In the genomic region with DNA sequence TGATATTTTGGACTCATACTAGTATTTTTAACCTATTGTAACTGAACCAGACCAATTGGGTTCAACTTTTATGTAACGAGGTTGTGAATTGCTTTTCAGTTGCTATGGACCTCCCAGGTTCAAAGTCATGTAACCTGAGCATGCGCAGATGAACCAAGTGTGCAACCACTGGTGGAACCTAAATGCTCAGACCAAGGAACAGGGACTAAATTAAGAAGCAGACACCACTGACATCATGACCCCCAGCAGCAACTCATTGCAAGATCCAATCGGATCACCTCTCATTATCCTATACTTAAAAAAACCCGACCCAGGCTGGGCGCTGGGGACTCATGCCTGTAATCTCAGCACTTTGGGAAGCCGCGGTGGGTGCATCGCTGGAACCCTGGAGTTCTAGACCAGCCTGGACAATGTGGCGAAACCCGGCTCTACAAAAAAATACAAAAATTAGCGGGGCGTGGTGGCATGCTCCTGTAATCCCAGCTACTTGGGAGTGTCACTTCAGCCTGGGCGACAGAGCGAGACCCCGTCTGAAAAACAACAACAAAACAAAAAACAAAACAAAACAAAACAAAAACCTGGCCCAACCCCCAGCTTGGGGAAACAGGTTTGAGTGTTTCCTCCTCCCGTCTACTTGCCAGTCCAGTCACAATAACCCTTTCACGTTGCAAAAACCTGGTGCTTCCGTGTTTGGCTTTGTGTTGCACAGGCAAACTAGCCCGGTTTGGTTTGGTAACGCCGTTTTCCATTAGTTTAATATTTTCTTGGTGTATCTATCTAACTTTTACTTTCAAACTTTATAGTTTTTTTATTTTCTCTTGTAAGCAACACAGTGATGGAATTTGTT, we compare ENCODE assay signal across 23 cellular contexts. TPM values are rescaled to one million over a fixed set of nuclear protein-coding genes. Genes with fewer than 3 reads are reported as not detected.
A peak's percentile ranks its signal among the peaks of the same experiment; 100 is the strongest.
DNase-seq lines count a peak whose midpoint lies in the region; ATAC-seq and TF ChIP-seq lines count a peak whose summit lies in the region.
"Had no signal": no experiment of that assay in that cellular context is flagged by ENCODE, and none has a peak within 500 bp of the region (broad histone marks: within the 10 kb centered on the region; RNA-seq: fewer than 3 reads in every experiment).

No MANE protein-coding gene starts in this region.

- H3F3A ChIP-seq in neural progenitor cell (ENCODE audit: low read depth) (no peaks in the 10 kb centered on the region), PC-3 (ENCODE audit: low read length, unreplicated experiment) (no peaks in the 10 kb centered on the region)

- H4K20me1 ChIP-seq in neural progenitor cell (ENCODE audit: low read depth), result no peaks in the 10 kb centered on the region
- H4K20me1 ChIP-seq in PC-3 (ENCODE audit: low read length), result no peaks in the 10 kb centered on the region

- H3K27me3 ChIP-seq in neural progenitor cell, result no peaks in the 10 kb centered on the region
- H3K27me3 ChIP-seq in PC-3 (ENCODE audit: low read length), result peaks cover 28% of the 10 kb centered on the region
- H3K27me3 ChIP-seq: ascending aorta had no signal

- H2AFZ ChIP-seq in neural progenitor cell (replicated peaks) (peak overlapping the region; percentile 7), PC-3 (ENCODE audit: low read length) (no peak overlapping the region)

- no peak for TF ChIP-seq CTCF in neural progenitor cell (IDR thresholded peaks at IDR 0.05)
- no peak for TF ChIP-seq CTCF in PC-3 (conservative IDR thresholded peaks at IDR 0.05; ENCODE audit: low read depth, low read length)

- CTCF ChIA-PET in PC-3 (lab: Charles Lee), result no interaction called here

- POLR2A ChIA-PET in PC-3 (lab: Charles Lee; ENCODE audit: unreplicated experiment), result no interaction called here

- peaks cover 2% of the 10 kb centered on the region for H3K27me3 Mint-ChIP-seq in neural progenitor cell (ENCODE audit: insufficient read depth, low read depth)

- H3K4me3 ChIP-seq in neural progenitor cell (no peak overlapping the region), PC-3 (ENCODE audit: low read length) (no peak overlapping the region)
- H3K4me3 ChIP-seq: ascending aorta, upper lobe of left lung had no signal

- DNase-seq in DMS53 treated with DMSO at 0.1 percent for 48 hours (lab: John Stamatoyannopoulos, UW; ENCODE audit: unreplicated experiment) (peak; percentile 39), NCI-H146 (lab: John Stamatoyannopoulos, UW) (peak; percentile 79), NCI-H774 (lab: John Stamatoyannopoulos, UW) (peak; percentile 83), neural progenitor cell (ENCODE audit: low spot score) (no peak), PC-3 (no peak), NOMO-1 (lab: John Stamatoyannopoulos, UW; ENCODE audit: unreplicated experiment in 2 of 2) (no peak)
- DNase-seq: activated CD4-positive, alpha-beta memory T cell treated with anti-CD3 and anti-CD28 coated beads for 36 hours; activated naive CD4-positive, alpha-beta T cell treated with anti-CD3 and anti-CD28 coated beads for 36 hours; activated T-cell treated with anti-CD3 and anti-CD28 coated beads, Interleukin-2, amount 50 U/mL, for 1 hour; mesenchymal stem cell; natural killer cell; NCI-H1092; OCI-M1; SIG-M5; stimulated activated CD4-positive, alpha-beta T cell treated with anti-CD3 and anti-CD28 coated beads, Interleukin-2, amount 100 ng/mL, for 24 hours; stimulated activated naive CD8-positive, alpha-beta T cell treated with anti-CD3 and anti-CD28 coated beads, Interleukin-15, Interleukin-2, amounts not matched to agents 100 U/mL and 50 U/mL, for 24 hours; T-helper 2 cell; upper lobe of left lung had no signal

- H3K9me3 ChIP-seq in neural progenitor cell (ENCODE audit: low read depth) (no peaks in the 10 kb centered on the region), PC-3 (ENCODE audit: low read length) (no peaks in the 10 kb centered on the region)
- H3K9me3 ChIP-seq: ascending aorta, upper lobe of left lung had no signal

- H3K36me3 Mint-ChIP-seq in neural progenitor cell, result no peaks in the 10 kb centered on the region
- H3K36me3 Mint-ChIP-seq: activated CD4-positive, alpha-beta memory T cell treated with anti-CD3 and anti-CD28 coated beads for 36 hours had no signal

- H3K4me1 ChIP-seq in neural progenitor cell (no peaks in the 10 kb centered on the region), PC-3 (ENCODE audit: insufficient read depth, low read length) (no peaks in the 10 kb centered on the region)
- H3K4me1 ChIP-seq: ascending aorta, upper lobe of left lung had no signal

- H3K79me2 ChIP-seq in neural progenitor cell (ENCODE audit: low read depth), result no peaks in the 10 kb centered on the region
- H3K79me2 ChIP-seq in PC-3 (ENCODE audit: low read length), result no peaks in the 10 kb centered on the region

- no peaks in the 10 kb centered on the region for H3K4me1 Mint-ChIP-seq in neural progenitor cell
- H3K4me1 Mint-ChIP-seq: central memory CD8-positive, alpha-beta T cell; natural killer cell had no signal

- BruUV-seq in PC-3 (replicated peaks; lab: Mats Ljungman, UMichigan), result no TSS peak

- H3K4me2 ChIP-seq in neural progenitor cell (no peak overlapping the region), PC-3 (ENCODE audit: low read length) (no peak overlapping the region)
- H3K4me2 ChIP-seq: KMS-11 had no signal

- H3K4me3 Mint-ChIP-seq in neural progenitor cell, result no peak overlapping the region
- H3K4me3 Mint-ChIP-seq: activated CD4-positive, alpha-beta memory T cell treated with anti-CD3 and anti-CD28 coated beads for 36 hours; activated naive CD4-positive, alpha-beta T cell treated with anti-CD3 and anti-CD28 coated beads for 36 hours; central memory CD8-positive, alpha-beta T cell; natural killer cell had no signal

- H3K27ac Mint-ChIP-seq in neural progenitor cell, result no peak overlapping the region
- H3K27ac Mint-ChIP-seq: activated CD4-positive, alpha-beta memory T cell treated with anti-CD3 and anti-CD28 coated beads for 36 hours; activated naive CD4-positive, alpha-beta T cell treated with anti-CD3 and anti-CD28 coated beads for 36 hours; natural killer cell had no signal

- no peaks in the 10 kb centered on the region for H3K9me3 Mint-ChIP-seq in neural progenitor cell
- H3K9me3 Mint-ChIP-seq: activated CD4-positive, alpha-beta memory T cell treated with anti-CD3 and anti-CD28 coated beads for 36 hours; activated naive CD4-positive, alpha-beta T cell treated with anti-CD3 and anti-CD28 coated beads for 36 hours; central memory CD8-positive, alpha-beta T cell; natural killer cell had no signal

- intact Hi-C loops in PC-3 (cut with micrococcal nuclease), result no loop called here

- ATAC-seq in PC-3 (no peak), GM21825 (IDR thresholded peaks at IDR 0.05; ENCODE audit: unreplicated experiment) (no peak), GM18909 (IDR thresholded peaks at IDR 0.05; ENCODE audit: poor library complexity, unreplicated experiment) (no peak)
- ATAC-seq: natural killer cell; stimulated activated naive CD8-positive, alpha-beta T cell treated with anti-CD3 and anti-CD28 coated beads, Interleukin-15, Interleukin-2, amounts not matched to agents 100 U/mL and 50 U/mL, for 24 hours had no signal

- no peak overlapping the region for H3K27ac ChIP-seq in neural progenitor cell
- H3K27ac ChIP-seq in PC-3 (ENCODE audit: low read length), result no peak overlapping the region
- H3K27ac ChIP-seq: ascending aorta, KMS-11, upper lobe of left lung had no signal

- H3K9ac ChIP-seq in neural progenitor cell (no peak overlapping the region), PC-3 (ENCODE audit: low read length) (no peak overlapping the region)
- H3K9ac ChIP-seq: KMS-11 had no signal

- no peaks in the 10 kb centered on the region for H3K9me2 ChIP-seq in PC-3 (replicated peaks; ENCODE audit: low read length)

- H3K36me3 ChIP-seq in neural progenitor cell (no peaks in the 10 kb centered on the region), PC-3 (ENCODE audit: low read depth, low read length) (no peaks in the 10 kb centered on the region)
- H3K36me3 ChIP-seq: ascending aorta, upper lobe of left lung had no signal

RNA-seq across cellular contexts. Expression of gene ZNF518A, which starts 11.3 kb away (rescaled TPM):
- total RNA-seq in neural progenitor cell (ENCODE audit: low replicate concordance) (50.3 and 79.9 TPM in 2 replicates), PC-3 (2014; rRNA removed) (0.69 TPM in 2 replicates)

Comparison
In these comparisons a context has a peak if more than half of its experiments do, and no peak if none do; other contexts are left out.
1. DNase-seq: peak in DMS53 treated with DMSO at 0.1 percent for 48 hours (single experiment), NCI-H146 (single experiment) and NCI-H774 (single experiment); none in neural progenitor cell (single experiment), PC-3 (single experiment) and NOMO-1 (0 of 2).
2. RNA of gene ZNF518A, which starts 11.3 kb away (total RNA-seq): 50.3 to 79.9 TPM in neural progenitor cell; 0.69 TPM in PC-3; every median in the first group is over 10 times any median in the second.